In genomic region chr1:11805454-11806306, GRCh38 we compare ENCODE assay signal across 8 cellular contexts. TPM values are rescaled to one million over a fixed set of nuclear protein-coding genes. Genes with fewer than 3 reads are reported as not detected.
A peak's percentile ranks its signal among the peaks of the same experiment; 100 is the strongest.
DNase-seq lines count a peak whose midpoint lies in the region; ATAC-seq and TF ChIP-seq lines count a peak whose summit lies in the region.

A gene with protein sequence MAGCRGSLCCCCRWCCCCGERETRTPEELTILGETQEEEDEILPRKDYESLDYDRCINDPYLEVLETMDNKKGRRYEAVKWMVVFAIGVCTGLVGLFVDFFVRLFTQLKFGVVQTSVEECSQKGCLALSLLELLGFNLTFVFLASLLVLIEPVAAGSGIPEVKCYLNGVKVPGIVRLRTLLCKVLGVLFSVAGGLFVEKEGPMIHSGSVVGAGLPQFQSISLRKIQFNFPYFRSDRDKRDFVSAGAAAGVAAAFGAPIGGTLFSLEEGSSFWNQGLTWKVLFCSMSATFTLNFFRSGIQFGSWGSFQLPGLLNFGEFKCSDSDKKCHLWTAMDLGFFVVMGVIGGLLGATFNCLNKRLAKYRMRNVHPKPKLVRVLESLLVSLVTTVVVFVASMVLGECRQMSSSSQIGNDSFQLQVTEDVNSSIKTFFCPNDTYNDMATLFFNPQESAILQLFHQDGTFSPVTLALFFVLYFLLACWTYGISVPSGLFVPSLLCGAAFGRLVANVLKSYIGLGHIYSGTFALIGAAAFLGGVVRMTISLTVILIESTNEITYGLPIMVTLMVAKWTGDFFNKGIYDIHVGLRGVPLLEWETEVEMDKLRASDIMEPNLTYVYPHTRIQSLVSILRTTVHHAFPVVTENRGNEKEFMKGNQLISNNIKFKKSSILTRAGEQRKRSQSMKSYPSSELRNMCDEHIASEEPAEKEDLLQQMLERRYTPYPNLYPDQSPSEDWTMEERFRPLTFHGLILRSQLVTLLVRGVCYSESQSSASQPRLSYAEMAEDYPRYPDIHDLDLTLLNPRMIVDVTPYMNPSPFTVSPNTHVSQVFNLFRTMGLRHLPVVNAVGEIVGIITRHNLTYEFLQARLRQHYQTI (plus strand): TSS chr1:11806191. CDS start chr1:11806263, 72 bp downstream.
Gene MTHFR (minus strand): TSS chr1:11805964. CDS start chr1:11803116, 2,848 bp downstream.

- peak; percentile 77 for ATAC-seq in GM21576 (IDR thresholded peaks at IDR 0.05; ENCODE audit: unreplicated experiment)
- peak; percentile 86 for ATAC-seq in PC-3

- peak within 1 kb of the TSS; percentile 91 for H3K27ac ChIP-seq in PC-3 (ENCODE audit: low read length)

- H3K36me3 ChIP-seq in PC-3 (ENCODE audit: low read depth, low read length) (no peaks in the 10 kb centered on the region; the same call in 1 of the 2 replicates), mucosa of stomach (ENCODE audit: control insufficient read depth, insufficient read depth, low read length) (peaks cover 6% of the 10 kb centered on the region)

- intact Hi-C loops in PC-3 (cut with micrococcal nuclease) = loop anchor here (1.0 to 5.0 kb wide), 2 partner anchors 18 to 68 kb away; partner anchors contain the start of gene AGTRAP

- peaks cover 50% of the 10 kb centered on the region for H3K4me1 ChIP-seq in PC-3 (ENCODE audit: insufficient read depth, low read length)
- H3K4me1 ChIP-seq in mucosa of stomach (ENCODE audit: control insufficient read depth, insufficient read depth, low read length) = peaks cover 45% of the 10 kb centered on the region

- H3K9ac ChIP-seq in PC-3 (ENCODE audit: low read length) = peak within 1 kb of the TSS; percentile 85
- H3K9ac ChIP-seq in mucosa of stomach (ENCODE audit: low read length) = peak within 1 kb of the TSS; percentile 97

- H2AFZ ChIP-seq in PC-3 (ENCODE audit: low read length) = peak within 1 kb of the TSS; percentile 82

- POLR2A ChIA-PET in PC-3 (lab: Charles Lee; ENCODE audit: unreplicated experiment) = interaction anchor here (0.6 to 1.0 kb wide), 4 partner anchors 16 to 213 kb away, joined by 3 to 6 read pairs (median 6); no protein-coding TSS in a partner anchor

- H4K20me1 ChIP-seq in PC-3 (ENCODE audit: low read length) = no peaks in the 10 kb centered on the region

- peak within 1 kb of the TSS; percentile 93 for H3K4me2 ChIP-seq in PC-3 (ENCODE audit: low read length)

- no peak; the same call in 1 of the 2 replicates for TF ChIP-seq RAD21 in Ishikawa (IDR thresholded peaks at IDR 0.05; ENCODE audit: low read depth)

- CTCF ChIA-PET in PC-3 (lab: Charles Lee) = interaction anchor here (0.6 kb wide), 1 partner anchor 21 kb away, joined by 4 read pairs; no protein-coding TSS in a partner anchor

- TF ChIP-seq POLR2A in erythroblast (IDR thresholded peaks at IDR 0.05; ENCODE audit: low read length) = peak; percentile 88

- no peak; the same call in 1 of the 2 replicates for TF ChIP-seq EP300 in Ishikawa (IDR thresholded peaks at IDR 0.05; ENCODE audit: borderline replicate concordance)

- H3K79me2 ChIP-seq in PC-3 (ENCODE audit: low read length) = peaks cover 22% of the 10 kb centered on the region

- no TSS peak for BruUV-seq in PC-3 (replicated peaks; lab: Mats Ljungman, UMichigan)

- no peaks in the 10 kb centered on the region for H3F3A ChIP-seq in PC-3 (ENCODE audit: low read length, unreplicated experiment)

- H3K4me3 ChIP-seq in PC-3 (ENCODE audit: low read length) (peak within 1 kb of the TSS; percentile 83), mucosa of stomach (ENCODE audit: low read length) (peak within 1 kb of the TSS; percentile 90)

- TF ChIP-seq CTCF in PC-3 (conservative IDR thresholded peaks at IDR 0.05; ENCODE audit: low read depth, low read length) = no peak

- no peaks in the 10 kb centered on the region for H3K9me2 ChIP-seq in PC-3 (replicated peaks; ENCODE audit: low read length)

- no peaks in the 10 kb centered on the region for H3K27me3 ChIP-seq in PC-3 (ENCODE audit: low read length)
- H3K27me3 ChIP-seq in mucosa of stomach (ENCODE audit: control insufficient read depth, insufficient read depth, low read length) = no peaks in the 10 kb centered on the region

- no peaks in the 10 kb centered on the region for H3K9me3 ChIP-seq in PC-3 (ENCODE audit: low read length)
- H3K9me3 ChIP-seq in mucosa of stomach (ENCODE audit: control insufficient read depth, low read length) = no peaks in the 10 kb centered on the region

- DNase-seq in DMS114 treated with DMSO at 0.1 percent for 48 hours (lab: John Stamatoyannopoulos, UW; ENCODE audit: unreplicated experiment) (peak; percentile 96), PC-3 (peak; percentile 99), erythroblast (lab: John Stamatoyannopoulos, UW) (peak; percentile 99)
- DNase-seq in activated T-cell treated with anti-CD3 and anti-CD28 coated beads, Interleukin-2, amount 50 U/mL, for 1 hour = peak; percentile 97
- peak; percentile 92 to 93 for DNase-seq in stimulated activated CD8-positive, alpha-beta memory T cell treated with anti-CD3 and anti-CD28 coated beads, Interleukin-7, amount 100 ng/mL, for 1 hour (ENCODE audit: low read depth in 2 of 2)

TF ChIP-seq in Ishikawa, 13 proteins besides CTCF, POLR2A, EP300 and RAD21:
- peak; percentile 72 for TF ChIP-seq MAX (IDR thresholded peaks at IDR 0.05)
- no peak for TF ChIP-seq EGR1 (IDR thresholded peaks at IDR 0.05)
- TF ChIP-seq TAF1 (IDR thresholded peaks at IDR 0.05; ENCODE audit: low read depth) = peak; percentile 66; the same call in 1 of the 2 replicates
- TF ChIP-seq ZBTB7A (IDR thresholded peaks at IDR 0.05; ENCODE audit: low read depth) = peak; percentile 83
- TF ChIP-seq CEBPB (IDR thresholded peaks at IDR 0.05) = no peak
- TF ChIP-seq FOXM1 (IDR thresholded peaks at IDR 0.05; ENCODE audit: borderline replicate concordance, low read depth) = no peak
- TF ChIP-seq USF1 (IDR thresholded peaks at IDR 0.05) = peak; percentile 100
- TF ChIP-seq TCF12 (IDR thresholded peaks at IDR 0.05; ENCODE audit: low read depth) = peak; percentile 66
- TF ChIP-seq TEAD4 (IDR thresholded peaks at IDR 0.05) = peak; percentile 73
- no peak for TF ChIP-seq REST (IDR thresholded peaks at IDR 0.05; ENCODE audit: low read depth)
- peak; percentile 92 for TF ChIP-seq YY1 (IDR thresholded peaks at IDR 0.05; ENCODE audit: low read depth)
- TF ChIP-seq NFIC (IDR thresholded peaks at IDR 0.05) = peak; percentile 70
- peak; percentile 80 for TF ChIP-seq CREB1 (IDR thresholded peaks at IDR 0.05; ENCODE audit: low read depth)

RNA-seq across cellular contexts. Expression of the first gene that starts in this region (rescaled TPM):
- total RNA-seq in PC-3 (2014; rRNA removed) = 6.1 and 12.9 TPM in 2 replicates

RNA-seq across cellular contexts. Expression of gene MTHFR, which starts in this region (rescaled TPM):
- 13.2 and 24.8 TPM in 2 replicates for total RNA-seq in PC-3 (2014; rRNA removed)

Comparison
In these comparisons a context has a peak if more than half of its experiments do, and no peak if none do; other contexts are left out.
1. Peak in every context shown above with its lines: DNase-seq, ATAC-seq, H3K4me3 ChIP-seq and H3K27ac ChIP-seq.